Comparison of ENCODE assay signal across 8 cellular contexts in genomic region chr14:22919601-22919921, GRCh38. TPM values are rescaled to one million over a fixed set of nuclear protein-coding genes. Genes with fewer than 3 reads are reported as not detected.
A peak's percentile ranks its signal among the peaks of the same experiment; 100 is the strongest.
DNase-seq lines count a peak whose midpoint lies in the region; ATAC-seq and TF ChIP-seq lines count a peak whose summit lies in the region.

No MANE protein-coding gene starts in this region.

- CTCF ChIA-PET in activated naive CD4-positive, alpha-beta T cell treated with anti-CD3 and anti-CD28 coated beads, Interleukin-2, amount 10 ng/mL, durations not matched to agents 7 days and 5 days (lab: Charles Lee), result interaction anchor here (1.0 to 2.6 kb wide), 3 partner anchors 11 to 149 kb away, joined by 3 to 24 read pairs (median 4); partner anchors contain the start of gene PRMT5

- no peak for DNase-seq in activated naive CD4-positive, alpha-beta T cell treated with anti-CD3 and anti-CD28 coated beads, Interleukin-2, amount 10 ng/mL, durations not matched to agents 7 days and 5 days
- no peak for DNase-seq in activated naive CD4-positive, alpha-beta T cell treated with anti-CD3 and anti-CD28 coated beads, Interleukin-2, amount 50 U/mL, for 16 hours
- DNase-seq in left ventricle myocardium superior (no peak), AML-193 (lab: John Stamatoyannopoulos, UW) (no peak), NCI-H1105 treated with DMSO at 0.1 percent for 48 hours (lab: John Stamatoyannopoulos, UW) (no peak)
- no peak for DNase-seq in stimulated activated naive B cell treated with anti-CD40 and anti-IgM and Interleukin-4, amounts not matched to agents 10 μg/mL and 1 μg/mL and 100 μg/mL, for 72 hours

- peak overlapping the region; percentile 85 for H3K27ac ChIP-seq in VCaP

- H3K27me3 Mint-ChIP-seq in activated naive CD4-positive, alpha-beta T cell treated with anti-CD3 and anti-CD28 coated beads, Interleukin-2, amount 10 ng/mL, durations not matched to agents 7 days and 5 days, result peaks cover 6% of the 10 kb centered on the region
- no peaks in the 10 kb centered on the region for H3K27me3 Mint-ChIP-seq in stimulated activated naive B cell treated with anti-CD40 and anti-IgM and Interleukin-4, amounts not matched to agents 10 μg/mL and 1 μg/mL and 100 μg/mL, for 72 hours

- TF ChIP-seq CTCF in VCaP (conservative IDR thresholded peaks at IDR 0.05), result no peak

- intact Hi-C loops in left ventricle myocardium superior (cut with micrococcal nuclease), result no loop called here

- H3K4me1 Mint-ChIP-seq in activated naive CD4-positive, alpha-beta T cell treated with anti-CD3 and anti-CD28 coated beads, Interleukin-2, amount 10 ng/mL, durations not matched to agents 7 days and 5 days, result peaks cover 42% of the 10 kb centered on the region
- H3K4me1 Mint-ChIP-seq in stimulated activated naive B cell treated with anti-CD40 and anti-IgM and Interleukin-4, amounts not matched to agents 10 μg/mL and 1 μg/mL and 100 μg/mL, for 72 hours, result peaks cover 16 to 51% of the 10 kb centered on the region in 2 donors

- H3K27ac Mint-ChIP-seq in activated naive CD4-positive, alpha-beta T cell treated with anti-CD3 and anti-CD28 coated beads, Interleukin-2, amount 10 ng/mL, durations not matched to agents 7 days and 5 days, result peak overlapping the region; percentile 100
- peak overlapping the region; percentile 100 for H3K27ac Mint-ChIP-seq in stimulated activated naive B cell treated with anti-CD40 and anti-IgM and Interleukin-4, amounts not matched to agents 10 μg/mL and 1 μg/mL and 100 μg/mL, for 72 hours

- H3K36me3 Mint-ChIP-seq in activated naive CD4-positive, alpha-beta T cell treated with anti-CD3 and anti-CD28 coated beads, Interleukin-2, amount 10 ng/mL, durations not matched to agents 7 days and 5 days, result peaks cover 49% of the 10 kb centered on the region
- H3K36me3 Mint-ChIP-seq in stimulated activated naive B cell treated with anti-CD40 and anti-IgM and Interleukin-4, amounts not matched to agents 10 μg/mL and 1 μg/mL and 100 μg/mL, for 72 hours, result peaks cover 43 to 49% of the 10 kb centered on the region in 2 donors

- peak overlapping the region; percentile 99 for H3K4me3 Mint-ChIP-seq in activated naive CD4-positive, alpha-beta T cell treated with anti-CD3 and anti-CD28 coated beads, Interleukin-2, amount 10 ng/mL, durations not matched to agents 7 days and 5 days
- peak overlapping the region; percentile 96 to 99 for H3K4me3 Mint-ChIP-seq in stimulated activated naive B cell treated with anti-CD40 and anti-IgM and Interleukin-4, amounts not matched to agents 10 μg/mL and 1 μg/mL and 100 μg/mL, for 72 hours

- ATAC-seq in left ventricle myocardium superior (peak; percentile 8), HG02571 (IDR thresholded peaks at IDR 0.05; ENCODE audit: unreplicated experiment) (no peak)
- peak; percentile 2 for ATAC-seq in stimulated activated naive B cell treated with anti-CD40 and anti-IgM and Interleukin-4, amounts not matched to agents 10 μg/mL and 1 μg/mL and 100 μg/mL, for 72 hours (replicated peaks)

- H3K9me3 Mint-ChIP-seq in activated naive CD4-positive, alpha-beta T cell treated with anti-CD3 and anti-CD28 coated beads, Interleukin-2, amount 10 ng/mL, durations not matched to agents 7 days and 5 days, result no peaks in the 10 kb centered on the region
- H3K9me3 Mint-ChIP-seq in stimulated activated naive B cell treated with anti-CD40 and anti-IgM and Interleukin-4, amounts not matched to agents 10 μg/mL and 1 μg/mL and 100 μg/mL, for 72 hours, result no peaks in the 10 kb centered on the region

RNA-seq across cellular contexts. Expression of gene RBM23, which starts 0.6 kb away (rescaled TPM):
- 52.5 TPM for total RNA-seq in left ventricle myocardium superior

RNA-seq across cellular contexts. Expression of gene PRMT5, which starts 9.6 kb away (rescaled TPM):
- total RNA-seq in left ventricle myocardium superior, result 56.6 TPM

RNA-seq across cellular contexts. Expression of gene REM2, which starts 36.5 kb away (rescaled TPM):
- total RNA-seq in left ventricle myocardium superior, result not detected

RNA-seq across cellular contexts. Expression of gene HAUS4, which starts 37.3 kb away (rescaled TPM):
- total RNA-seq in left ventricle myocardium superior, result 19.4 TPM

RNA-seq across cellular contexts. Expression of gene LRP10, which starts 48.0 kb away (rescaled TPM):
- 61.9 TPM for total RNA-seq in left ventricle myocardium superior
